ENCODE assay signal across 17 cellular contexts in the genomic region with DNA sequence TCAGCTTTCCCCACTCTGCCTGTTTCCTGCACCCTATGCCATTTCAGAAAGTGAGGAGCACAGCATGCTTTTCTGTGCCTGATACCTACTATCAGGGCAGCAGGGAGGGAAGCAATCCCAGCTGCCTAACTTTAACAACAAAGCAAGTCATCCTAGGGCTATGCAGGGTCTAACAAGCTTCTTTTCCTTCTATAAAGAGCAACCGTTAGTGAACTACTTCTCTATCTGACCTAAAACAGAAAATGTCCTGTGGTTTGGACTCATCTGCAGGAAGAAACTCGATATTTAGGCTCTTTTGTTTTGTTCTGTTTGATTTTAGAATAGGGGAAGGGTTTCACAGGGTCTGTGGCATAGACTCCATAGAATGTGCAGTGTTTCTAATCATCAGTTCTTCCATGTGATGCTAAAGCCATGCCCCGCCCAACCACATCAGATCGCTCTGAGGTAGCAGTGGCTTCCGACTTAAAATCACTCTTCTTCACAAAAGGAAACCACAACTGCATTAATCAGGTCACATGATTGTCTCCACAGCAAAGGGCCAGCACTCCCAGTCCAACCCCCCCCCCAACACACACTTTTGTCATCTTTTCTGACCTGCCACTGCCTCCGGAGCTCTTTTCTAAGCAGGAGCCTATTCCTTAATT.
A peak's percentile ranks its signal among the peaks of the same experiment; 100 is the strongest.
DNase-seq lines count a peak whose midpoint lies in the region; ATAC-seq and TF ChIP-seq lines count a peak whose summit lies in the region.
"Had no signal": no experiment of that assay in that cellular context is flagged by ENCODE, and none has a peak within 500 bp of the region (broad histone marks: within the 10 kb centered on the region; RNA-seq: fewer than 3 reads in every experiment).

No MANE protein-coding gene starts in this region.

- no peak for TF ChIP-seq CTCF in esophagus squamous epithelium (IDR thresholded peaks at IDR 0.05)

- CTCF ChIA-PET in activated CD4-positive, alpha-beta T cell treated with anti-CD3 and anti-CD28 coated beads, Interleukin-2, amount 10 ng/mL, durations not matched to agents 7 days and 5 days (lab: Charles Lee): no interaction called here

- no peak overlapping the region for H3K27ac Mint-ChIP-seq in activated CD4-positive, alpha-beta T cell treated with anti-CD3 and anti-CD28 coated beads, Interleukin-2, amount 10 ng/mL, durations not matched to agents 7 days and 5 days
- H3K27ac Mint-ChIP-seq: dendritic cell treated with granulocyte-macrophage colony-stimulating factor and Interleukin-4, amounts not matched to agents 40 ng/mL and 50 ng/mL, for 4 days had no signal

- intact Hi-C loops in esophagus squamous epithelium (cut with DNase I): no loop called here

- H3K4me3 Mint-ChIP-seq in activated CD4-positive, alpha-beta T cell treated with anti-CD3 and anti-CD28 coated beads, Interleukin-2, amount 10 ng/mL, durations not matched to agents 7 days and 5 days: no peak overlapping the region
- H3K4me3 Mint-ChIP-seq: dendritic cell treated with granulocyte-macrophage colony-stimulating factor and Interleukin-4, amounts not matched to agents 40 ng/mL and 50 ng/mL, for 4 days; WTC11 had no signal

- WGBS in esophagus squamous epithelium, 2 donors: 37 to 47% methylated on average over 6 of the region's 6 CpGs

- no peak overlapping the region for H3K27ac ChIP-seq in esophagus squamous epithelium
- H3K27ac ChIP-seq: gastrocnemius medialis, neutrophil had no signal

- H3K36me3 Mint-ChIP-seq in activated CD4-positive, alpha-beta T cell treated with anti-CD3 and anti-CD28 coated beads, Interleukin-2, amount 10 ng/mL, durations not matched to agents 7 days and 5 days (ENCODE audit: low read depth): no peaks in the 10 kb centered on the region

- POLR2A ChIA-PET in activated CD4-positive, alpha-beta T cell treated with anti-CD3 and anti-CD28 coated beads, Interleukin-2, amount 10 ng/mL, durations not matched to agents 7 days and 5 days (lab: Charles Lee): no interaction called here

- no peaks in the 10 kb centered on the region for H3K36me3 ChIP-seq in neuron (ENCODE audit: insufficient read depth, low read length)
- no peaks in the 10 kb centered on the region for H3K36me3 ChIP-seq in esophagus squamous epithelium
- H3K36me3 ChIP-seq: gastrocnemius medialis, neutrophil had no signal

- H3K27me3 ChIP-seq in neuron (ENCODE audit: insufficient read depth, low read length) (no peaks in the 10 kb centered on the region), esophagus squamous epithelium (no peaks in the 10 kb centered on the region)
- H3K27me3 ChIP-seq: gastrocnemius medialis had no signal

- peak; percentile 51 for DNase-seq in activated CD4-positive, alpha-beta T cell treated with anti-CD3 and anti-CD28 coated beads, Interleukin-2, amount 10 ng/mL, durations not matched to agents 7 days and 5 days
- DNase-seq in activated CD4-positive, alpha-beta T cell treated with anti-CD3 and anti-CD28 coated beads for 4 hours: no peak
- peak; percentile 2 for DNase-seq in RPMI7951 (ENCODE audit: low read depth)
- no peak for DNase-seq in esophagus squamous epithelium (lab: John Stamatoyannopoulos, UW)
- DNase-seq in cortex of kidney (lab: John Stamatoyannopoulos, UW): no peak
- no peak for DNase-seq in mucosa of gallbladder (ENCODE audit: low spot score)
- DNase-seq: activated gamma-delta T cell; gastrocnemius medialis; left cardiac atrium; Right ventricle myocardium superior; stimulated activated CD4-positive, alpha-beta T cell treated with anti-CD3 and anti-CD28 coated beads, Interleukin-12 subunit alpha, Interleukin-12 subunit beta, amount 100 ng/mL, for 4 hours had no signal

- H3K4me3 ChIP-seq in neuron (ENCODE audit: low read length) (no peak overlapping the region), esophagus squamous epithelium (no peak overlapping the region)
- H3K4me3 ChIP-seq: gastrocnemius medialis, K562 had no signal

- peaks cover 65% of the 10 kb centered on the region for H3K27me3 Mint-ChIP-seq in activated CD4-positive, alpha-beta T cell treated with anti-CD3 and anti-CD28 coated beads, Interleukin-2, amount 10 ng/mL, durations not matched to agents 7 days and 5 days

- peak; percentile 82 for ATAC-seq in HG02870 (IDR thresholded peaks at IDR 0.05; ENCODE audit: unreplicated experiment)
- ATAC-seq: gastrocnemius medialis, K562, left cardiac atrium, WTC11 had no signal

- no peak for TF ChIP-seq POLR2A in esophagus squamous epithelium (IDR thresholded peaks at IDR 0.05)

- H2AFZ ChIP-seq in neuron (ENCODE audit: low read depth, low read length): peak overlapping the region; percentile 58

- no peaks in the 10 kb centered on the region for H3K9me3 Mint-ChIP-seq in activated CD4-positive, alpha-beta T cell treated with anti-CD3 and anti-CD28 coated beads, Interleukin-2, amount 10 ng/mL, durations not matched to agents 7 days and 5 days
- H3K9me3 Mint-ChIP-seq: dendritic cell treated with granulocyte-macrophage colony-stimulating factor and Interleukin-4, amounts not matched to agents 40 ng/mL and 50 ng/mL, for 4 days; WTC11 had no signal

- H3K4me1 Mint-ChIP-seq in activated CD4-positive, alpha-beta T cell treated with anti-CD3 and anti-CD28 coated beads, Interleukin-2, amount 10 ng/mL, durations not matched to agents 7 days and 5 days: peaks cover 13% of the 10 kb centered on the region

- H3K9me3 ChIP-seq in neuron (ENCODE audit: low read length): no peaks in the 10 kb centered on the region
- H3K9me3 ChIP-seq in esophagus squamous epithelium: no peaks in the 10 kb centered on the region
- H3K9me3 ChIP-seq: gastrocnemius medialis, neutrophil had no signal

- H3K4me1 ChIP-seq in neuron (ENCODE audit: insufficient read depth, low read length): peaks cover 8% of the 10 kb centered on the region
- no peaks in the 10 kb centered on the region for H3K4me1 ChIP-seq in esophagus squamous epithelium
- H3K4me1 ChIP-seq: gastrocnemius medialis had no signal

Comparison
In these comparisons a context has a peak if more than half of its experiments do, and no peak if none do; other contexts are left out.
1. DNase-seq: peak in activated CD4-positive, alpha-beta T cell treated with anti-CD3 and anti-CD28 coated beads, Interleukin-2, amount 10 ng/mL, durations not matched to agents 7 days and 5 days (single experiment) and RPMI7951 (single experiment); none in activated CD4-positive, alpha-beta T cell treated with anti-CD3 and anti-CD28 coated beads for 4 hours (0 of 2), esophagus squamous epithelium (single experiment), cortex of kidney (single experiment) and mucosa of gallbladder (single experiment).